ENCODE assay signal across 11 cellular contexts in the genomic region with DNA sequence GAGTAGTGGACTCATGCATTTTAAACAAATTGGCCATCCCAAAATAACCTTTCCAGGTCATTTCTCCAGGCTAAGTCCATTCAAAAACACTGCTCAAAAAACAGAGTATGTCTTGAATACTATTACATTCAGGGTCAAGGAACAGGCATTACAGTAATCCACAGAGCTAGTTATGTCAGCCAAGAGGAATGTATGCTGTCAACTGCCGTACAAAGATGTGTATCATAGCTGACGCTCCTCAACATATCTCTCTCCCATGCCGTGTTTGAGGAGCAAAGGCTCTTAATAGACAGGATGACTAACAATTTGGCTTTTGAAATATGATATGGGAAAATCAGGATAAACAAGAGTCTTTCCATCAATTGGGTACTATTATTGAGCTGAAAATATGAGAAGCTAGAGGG.
DNase-seq lines count a peak whose midpoint lies in the region; ATAC-seq and TF ChIP-seq lines count a peak whose summit lies in the region.
"Had no signal": no experiment of that assay in that cellular context is flagged by ENCODE, and none has a peak within 500 bp of the region (broad histone marks: within the 10 kb centered on the region; RNA-seq: fewer than 3 reads in every experiment).

No MANE protein-coding gene starts in this region.

- no peaks in the 10 kb centered on the region for H3K27me3 Mint-ChIP-seq in mesothelial cell of epicardium (ENCODE audit: low read depth)
- H3K27me3 Mint-ChIP-seq in effector memory CD8-positive, alpha-beta T cell: peaks cover 6 to 14% of the 10 kb centered on the region in 2 donors

- peak overlapping the region; percentile 57 for H3K27ac Mint-ChIP-seq in mesothelial cell of epicardium
- H3K27ac Mint-ChIP-seq in effector memory CD8-positive, alpha-beta T cell: no peak overlapping the region
- H3K27ac Mint-ChIP-seq: CD4-positive, alpha-beta memory T cell; naive B cell had no signal

- peaks cover 36% of the 10 kb centered on the region for H3K4me1 Mint-ChIP-seq in mesothelial cell of epicardium
- no peaks in the 10 kb centered on the region for H3K4me1 Mint-ChIP-seq in effector memory CD8-positive, alpha-beta T cell (ENCODE audit: low read depth in 2 of 2)
- H3K4me1 Mint-ChIP-seq: naive B cell had no signal

- intact Hi-C loops in Right ventricle myocardium superior (cut with DNase I): no loop called here

- H3K27me3 ChIP-seq in BJ (ENCODE audit: control insufficient read depth, insufficient read depth, low read length): no peaks in the 10 kb centered on the region

- CTCF ChIA-PET in BJ (lab: Yijun Ruan, JAX): interaction anchor here (1.9 kb wide), 1 partner anchor 11 kb away, joined by 5 read pairs; no protein-coding TSS in a partner anchor

- peaks cover under 1% of the 10 kb centered on the region for H3K9me3 Mint-ChIP-seq in mesothelial cell of epicardium
- H3K9me3 Mint-ChIP-seq in effector memory CD8-positive, alpha-beta T cell: no peaks in the 10 kb centered on the region

- H3K4me3 Mint-ChIP-seq in mesothelial cell of epicardium: no peak overlapping the region
- no peak overlapping the region for H3K4me3 Mint-ChIP-seq in effector memory CD8-positive, alpha-beta T cell
- H3K4me3 Mint-ChIP-seq: CD4-positive, alpha-beta memory T cell; naive B cell had no signal

- no peak for ATAC-seq in effector memory CD8-positive, alpha-beta T cell (replicated peaks)
- no peak for ATAC-seq in Right ventricle myocardium superior (ENCODE audit: poor library complexity)

- no peaks in the 10 kb centered on the region for H3K36me3 ChIP-seq in BJ (ENCODE audit: control insufficient read depth, insufficient read depth, low read length)

- H3K36me3 Mint-ChIP-seq in mesothelial cell of epicardium: peaks cover 2% of the 10 kb centered on the region
- H3K36me3 Mint-ChIP-seq in effector memory CD8-positive, alpha-beta T cell (ENCODE audit: insufficient read depth): no peaks in the 10 kb centered on the region
- H3K36me3 Mint-ChIP-seq: CD4-positive, alpha-beta memory T cell; naive B cell had no signal

- no peak for TF ChIP-seq CTCF in BJ (IDR thresholded peaks at IDR 0.05; ENCODE audit: insufficient read depth, low read depth, low read length)
- TF ChIP-seq CTCF in cardiac fibroblast (IDR thresholded peaks at IDR 0.05; ENCODE audit: low read depth, low read length): no peak
- TF ChIP-seq CTCF in mesothelial cell of epicardium (IDR thresholded peaks at IDR 0.05; ENCODE audit: unreplicated experiment): no peak
- TF ChIP-seq CTCF in GM13976 (IDR thresholded peaks at IDR 0.05; ENCODE audit: borderline replicate concordance, control extremely low read depth, extremely low read depth, insufficient read depth, missing control alignments): no peak

- in situ Hi-C loops in GM13976 (cut with MboI; ENCODE audit: low sequenced_read_pairs, unreplicated experiment): no loop called here

- H3K4me3 ChIP-seq in BJ (ENCODE audit: low read depth, low read length): no peak overlapping the region
- H3K4me3 ChIP-seq in cardiac fibroblast (replicated peaks in 1 of 2; ENCODE audit: low read depth in 2 of 2, low read length in 2 of 2): no peak overlapping the region

- POLR2A ChIA-PET in BJ (lab: Charles Lee): no interaction called here

- DNase-seq in BJ (ENCODE audit: low read depth): peak; percentile 25
- DNase-seq in LoVo (ENCODE audit: low spot score): peak; percentile 8
- peak; percentile 74 to 94 for DNase-seq in cardiac fibroblast (ENCODE audit: low read depth in 2 of 2)
- DNase-seq in mesothelial cell of epicardium (ENCODE audit: low spot score in 2 of 2, unreplicated experiment in 2 of 2): no peak
- no peak for DNase-seq in mesenteric fat pad (ENCODE audit: low spot score)
- no peak for DNase-seq in effector memory CD8-positive, alpha-beta T cell
- no peak for DNase-seq in GM13976 (ENCODE audit: low spot score)
- DNase-seq in Right ventricle myocardium superior: no peak
- DNase-seq: CD4-positive, alpha-beta memory T cell; central memory CD4-positive, alpha-beta T cell; naive B cell had no signal

Comparison
In these comparisons a context has a peak if more than half of its experiments do, and no peak if none do; other contexts are left out.
1. DNase-seq: peak in BJ (single experiment), LoVo (single experiment) and cardiac fibroblast (2 of 2); none in mesothelial cell of epicardium (0 of 2), mesenteric fat pad (single experiment), effector memory CD8-positive, alpha-beta T cell (0 of 3), GM13976 (single experiment) and Right ventricle myocardium superior (single experiment).